Comparison of ENCODE assay signal across 7 cellular contexts in genomic region chr17:13310858-13311257, GRCh38.
"Had no signal": no experiment of that assay in that cellular context is flagged by ENCODE, and none has a peak within 500 bp of the region (broad histone marks: within the 10 kb centered on the region; RNA-seq: fewer than 3 reads in every experiment).

No MANE protein-coding gene starts in this region.

- H3K27ac Mint-ChIP-seq: HFFc6 had no signal

- ATAC-seq: HCT116 had no signal

- H3K36me3 ChIP-seq: HAP-1 had no signal

- DNase-seq: GOT3, H7, KBM-7 had no signal

- H3K4me1 ChIP-seq: HAP-1 had no signal

- H3K27ac ChIP-seq: HL-60 had no signal

- H3K4me3 Mint-ChIP-seq: HFFc6 had no signal

- H3K4me3 ChIP-seq: HAP-1 had no signal

- H3K9me3 ChIP-seq: HAP-1 had no signal
